In genomic region chr11:1307163-1307870, GRCh38 we compare ENCODE assay signal across 12 cellular contexts. TPM values are rescaled to one million over a fixed set of nuclear protein-coding genes. Genes with fewer than 3 reads are reported as not detected.
DNase-seq lines count a peak whose midpoint lies in the region; ATAC-seq, FAIRE-seq and TF ChIP-seq lines count a peak whose summit lies in the region.
"Had no signal": no experiment of that assay in that cellular context is flagged by ENCODE, and none has a peak within 500 bp of the region (broad histone marks: within the 10 kb centered on the region; RNA-seq: fewer than 3 reads in every experiment).

No MANE protein-coding gene starts in this region.

- TF ChIP-seq CTCF in astrocyte (IDR thresholded peaks at IDR 0.05; ENCODE audit: insufficient read depth, low read depth, low read length) (no peak), lower leg skin (IDR thresholded peaks at IDR 0.05) (no peak)

- no peak overlapping the region for H3K27ac ChIP-seq in astrocyte (ENCODE audit: low read depth, low read length)
- H3K27ac ChIP-seq: brain microvascular endothelial cell had no signal

- H3K27me3 ChIP-seq in astrocyte (ENCODE audit: insufficient read depth, low read length) (no peaks in the 10 kb centered on the region), mucosa of stomach (ENCODE audit: control insufficient read depth, insufficient read depth, low read length) (no peaks in the 10 kb centered on the region)
- H3K27me3 ChIP-seq: brain microvascular endothelial cell had no signal

- H2AFZ ChIP-seq in astrocyte (ENCODE audit: low read depth, low read length): no peak overlapping the region

- H3K9ac ChIP-seq in astrocyte (ENCODE audit: low read length) (no peak overlapping the region), mucosa of stomach (ENCODE audit: low read length) (peak overlapping the region; percentile 13)

- peak; percentile 31 to 57 for DNase-seq in AML-193 (lab: John Stamatoyannopoulos, UW)
- peak; percentile 55 for DNase-seq in HPDE6-E6E7 (ENCODE audit: extremely low spot score)
- no peak for DNase-seq in astrocyte (ENCODE audit: low read depth)
- DNase-seq in NCI-H446 (lab: John Stamatoyannopoulos, UW): no peak
- no peak for DNase-seq in lower leg skin (ENCODE audit: low spot score in 2 of 2)
- DNase-seq: brain microvascular endothelial cell, Calu3, NCI-H146, T1000 had no signal

- no peak overlapping the region for H3K27ac Mint-ChIP-seq in astrocyte (ENCODE audit: unreplicated experiment)

- no peak overlapping the region for H3K4me3 ChIP-seq in astrocyte (ENCODE audit: insufficient read depth, low read depth, low read length)
- H3K4me3 ChIP-seq in mucosa of stomach (ENCODE audit: low read length): no peak overlapping the region
- H3K4me3 ChIP-seq in lower leg skin (ENCODE audit: low read depth, poor library complexity, severe bottlenecking): no peak overlapping the region

- peaks cover 19% of the 10 kb centered on the region for H3K4me1 ChIP-seq in astrocyte (ENCODE audit: insufficient read depth, low read length)
- H3K4me1 ChIP-seq in mucosa of stomach (ENCODE audit: control insufficient read depth, insufficient read depth, low read length): peaks cover 63% of the 10 kb centered on the region

- no peak for FAIRE-seq in astrocyte (lab: Jason Lieb, UNC)

- no peak for TF ChIP-seq POLR2A in lower leg skin (IDR thresholded peaks at IDR 0.05)

- H3K36me3 ChIP-seq in astrocyte (ENCODE audit: insufficient read depth, low read length) (no peaks in the 10 kb centered on the region), mucosa of stomach (ENCODE audit: control insufficient read depth, insufficient read depth, low read length) (no peaks in the 10 kb centered on the region)
- H3K36me3 ChIP-seq: brain microvascular endothelial cell had no signal

- H3K27me3 Mint-ChIP-seq in astrocyte (ENCODE audit: low read depth, unreplicated experiment): no peaks in the 10 kb centered on the region

- no peak for ATAC-seq in GM18870 (IDR thresholded peaks at IDR 0.05; ENCODE audit: unreplicated experiment)
- no peak for ATAC-seq in GM21526 (IDR thresholded peaks at IDR 0.05; ENCODE audit: low FRiP score, unreplicated experiment)

- no peaks in the 10 kb centered on the region for H3K36me3 Mint-ChIP-seq in astrocyte (ENCODE audit: low read depth, unreplicated experiment)

- H3K79me2 ChIP-seq in astrocyte (ENCODE audit: insufficient read depth, low read length): peaks cover 69% of the 10 kb centered on the region

- peaks cover 66% of the 10 kb centered on the region for H4K20me1 ChIP-seq in astrocyte (ENCODE audit: insufficient read depth, low read length)

- peaks cover 17% of the 10 kb centered on the region for H3K9me3 Mint-ChIP-seq in astrocyte (ENCODE audit: unreplicated experiment)

- peak overlapping the region; percentile 83 for H3K4me3 Mint-ChIP-seq in astrocyte (ENCODE audit: unreplicated experiment)

- 40 to 47% methylated on average over 14 to 21 of the region's 21 CpGs for WGBS in lower leg skin, 2 donors

- peak overlapping the region; percentile 98 for H3K4me2 ChIP-seq in astrocyte (ENCODE audit: low read length)

- H3K4me1 Mint-ChIP-seq in astrocyte (ENCODE audit: low read depth, unreplicated experiment): peaks cover 6% of the 10 kb centered on the region

- peaks cover 6% of the 10 kb centered on the region for H3K9me3 ChIP-seq in astrocyte (ENCODE audit: insufficient read depth, low read depth, low read length)
- H3K9me3 ChIP-seq in mucosa of stomach (ENCODE audit: control insufficient read depth, low read length): no peaks in the 10 kb centered on the region

- intact Hi-C loops in lower leg skin (cut with DNase I; ENCODE audit: low total_unique reads): no loop called here

RNA-seq across cellular contexts. Expression of gene TOLLIP, which starts 2.1 kb away (rescaled TPM):
- total RNA-seq in astrocyte (44.8 and 46.4 TPM in 2 replicates), lower leg skin (100 to 1,000 TPM; 114 to 167 (median 129) TPM)

Comparison
In these comparisons a context has a peak if more than half of its experiments do, and no peak if none do; other contexts are left out.
1. DNase-seq: peak in AML-193 (2 of 2) and HPDE6-E6E7 (single experiment); none in astrocyte (single experiment), NCI-H446 (0 of 2) and lower leg skin (0 of 2).